Comparison of ENCODE assay signal across 8 cellular contexts in genomic region chr5:154189819-154190651, GRCh38. TPM values are rescaled to one million over a fixed set of nuclear protein-coding genes. Genes with fewer than 3 reads are reported as not detected.
DNase-seq lines count a peak whose midpoint lies in the region; ATAC-seq and TF ChIP-seq lines count a peak whose summit lies in the region.

No MANE protein-coding gene starts in this region.

- peak overlapping the region; percentile 90 to 92 for H3K18ac ChIP-seq in mesenchymal stem cell (ENCODE audit: low read depth in 1 of 2, low read length in 2 of 2)

- peak; percentile 57 for TF ChIP-seq CTCF in BJ (IDR thresholded peaks at IDR 0.05; ENCODE audit: insufficient read depth, low read depth, low read length)

- H3K4me3 ChIP-seq in BJ (ENCODE audit: low read depth, low read length) (peak overlapping the region; percentile 81), mesenchymal stem cell (ENCODE audit: insufficient read depth in 1 of 2, low read depth in 1 of 2, low read length in 2 of 2) (peak overlapping the region; percentile 82 to 94)

- H3K27me3 Mint-ChIP-seq in activated CD8-positive, alpha-beta T cell treated with anti-CD3 and anti-CD28 coated beads, Interleukin-2, amount 10 ng/mL, durations not matched to agents 7 days and 5 days (ENCODE audit: low read depth): peaks cover 24% of the 10 kb centered on the region
- no peaks in the 10 kb centered on the region for H3K27me3 Mint-ChIP-seq in effector memory CD8-positive, alpha-beta T cell

- peak overlapping the region; percentile 76 for H3K27ac Mint-ChIP-seq in activated CD8-positive, alpha-beta T cell treated with anti-CD3 and anti-CD28 coated beads, Interleukin-2, amount 10 ng/mL, durations not matched to agents 7 days and 5 days
- H3K27ac Mint-ChIP-seq in effector memory CD8-positive, alpha-beta T cell: peak overlapping the region; percentile 9 to 86

- no peaks in the 10 kb centered on the region for H3K9me3 ChIP-seq in mesenchymal stem cell (ENCODE audit: control insufficient read depth, low read length)

- ATAC-seq in GM18909 (IDR thresholded peaks at IDR 0.05; ENCODE audit: poor library complexity, unreplicated experiment) (peak; percentile 85), HG03135 (IDR thresholded peaks at IDR 0.05; ENCODE audit: unreplicated experiment) (peak; percentile 76)
- peak; percentile 82 for ATAC-seq in activated CD8-positive, alpha-beta T cell treated with anti-CD3 and anti-CD28 coated beads, Interleukin-2, amount 10 ng/mL, durations not matched to agents 7 days and 5 days
- ATAC-seq in effector memory CD8-positive, alpha-beta T cell (replicated peaks): peak; percentile 87

- H2AK5ac ChIP-seq in mesenchymal stem cell (ENCODE audit: low read length, severe bottlenecking): no peak overlapping the region

- peak overlapping the region; percentile 96 for H3K4me2 ChIP-seq in mesenchymal stem cell (ENCODE audit: low read length, poor library complexity, severe bottlenecking)

- POLR2A ChIA-PET in BJ (lab: Charles Lee): no interaction called here
- POLR2A ChIA-PET in activated CD8-positive, alpha-beta T cell treated with anti-CD3 and anti-CD28 coated beads, Interleukin-2, amount 10 ng/mL, durations not matched to agents 7 days and 5 days (lab: Charles Lee): interaction anchor here (0.6 to 2.8 kb wide), 19 partner anchors 9 to 215 kb away, joined by 3 to 21 read pairs (median 5); partner anchors contain the start of genes FAM114A2 and MFAP3

- no peak overlapping the region for H2BK5ac ChIP-seq in mesenchymal stem cell (ENCODE audit: low read depth, low read length, poor library complexity, severe bottlenecking)

- CTCF ChIA-PET in BJ (lab: Yijun Ruan, JAX): interaction anchor here (0.6 to 7.6 kb wide), 15 partner anchors 10 to 836 kb away, joined by 3 to 69 read pairs (median 3); no protein-coding TSS in a partner anchor
- CTCF ChIA-PET in activated CD8-positive, alpha-beta T cell treated with anti-CD3 and anti-CD28 coated beads, Interleukin-2, amount 10 ng/mL, durations not matched to agents 7 days and 5 days (lab: Charles Lee): interaction anchor here (0.6 to 5.7 kb wide), 23 partner anchors 7 to 233 kb away, joined by 3 to 67 read pairs (median 5); no protein-coding TSS in a partner anchor

- H3K4me1 ChIP-seq in mesenchymal stem cell (ENCODE audit: control insufficient read depth, insufficient read depth, low read depth, low read length): peaks cover 16% of the 10 kb centered on the region

- H3K27me3 ChIP-seq in BJ (ENCODE audit: control insufficient read depth, insufficient read depth, low read length) (no peaks in the 10 kb centered on the region), mesenchymal stem cell (ENCODE audit: control insufficient read depth in 1 of 2, insufficient read depth in 1 of 2, low read length in 2 of 2) (peaks cover 0 to 16% of the 10 kb centered on the region in 2 experiments)

- H3K9me3 Mint-ChIP-seq in activated CD8-positive, alpha-beta T cell treated with anti-CD3 and anti-CD28 coated beads, Interleukin-2, amount 10 ng/mL, durations not matched to agents 7 days and 5 days (ENCODE audit: insufficient read depth): no peaks in the 10 kb centered on the region
- H3K9me3 Mint-ChIP-seq in effector memory CD8-positive, alpha-beta T cell: no peaks in the 10 kb centered on the region

- peaks cover 16% of the 10 kb centered on the region for H3K79me1 ChIP-seq in mesenchymal stem cell (replicated peaks; ENCODE audit: low read length, poor library complexity, severe bottlenecking)

- no peak for DNase-seq in BJ (ENCODE audit: low read depth)
- DNase-seq in NCI-H526 treated with DMSO at 0.1 percent for 48 hours (lab: John Stamatoyannopoulos, UW): peak; percentile 53
- DNase-seq in activated CD8-positive, alpha-beta T cell treated with anti-CD3 and anti-CD28 coated beads, Interleukin-2, amount 10 ng/mL, durations not matched to agents 7 days and 5 days: peak; percentile 85
- peak; percentile 81 to 83 (median 83) for DNase-seq in effector memory CD8-positive, alpha-beta T cell
- DNase-seq in mesenchymal stem cell: peak; percentile 78
- DNase-seq in stimulated activated CD8-positive, alpha-beta memory T cell treated with anti-CD3 and anti-CD28 coated beads, Interleukin-12 subunit alpha, Interleukin-12 subunit beta, amount 100 ng/mL, for 1 hour (ENCODE audit: low read depth): peak; percentile 66

- H4K91ac ChIP-seq in mesenchymal stem cell (ENCODE audit: low read length): peak overlapping the region; percentile 87

- peaks cover 13% of the 10 kb centered on the region for H3K36me3 Mint-ChIP-seq in activated CD8-positive, alpha-beta T cell treated with anti-CD3 and anti-CD28 coated beads, Interleukin-2, amount 10 ng/mL, durations not matched to agents 7 days and 5 days (ENCODE audit: low read depth)
- H3K36me3 Mint-ChIP-seq in effector memory CD8-positive, alpha-beta T cell (ENCODE audit: insufficient read depth): peaks cover 19% of the 10 kb centered on the region

- H2BK120ac ChIP-seq in mesenchymal stem cell (ENCODE audit: low read depth, low read length): peak overlapping the region; percentile 100

- H3K36me3 ChIP-seq in BJ (ENCODE audit: control insufficient read depth, insufficient read depth, low read length) (0 out of 2 replicates have a peak, but pooled peaks cover under 1% of the 10 kb centered on the region), mesenchymal stem cell (ENCODE audit: control insufficient read depth in 1 of 2, insufficient read depth in 2 of 2, low read depth in 1 of 2, low read length in 2 of 2) (no peaks in the 10 kb centered on the region)

- H2BK12ac ChIP-seq in mesenchymal stem cell (ENCODE audit: low read length in 2 of 2): peak overlapping the region; percentile 4 to 15

- H2BK15ac ChIP-seq in mesenchymal stem cell (ENCODE audit: low read depth, poor library complexity, severe bottlenecking): peak overlapping the region; percentile 93

- H3K4ac ChIP-seq in mesenchymal stem cell (ENCODE audit: low read depth in 1 of 2, low read length in 2 of 2): peak overlapping the region; percentile 35 to 86

- peaks cover 31% of the 10 kb centered on the region for H3K4me1 Mint-ChIP-seq in activated CD8-positive, alpha-beta T cell treated with anti-CD3 and anti-CD28 coated beads, Interleukin-2, amount 10 ng/mL, durations not matched to agents 7 days and 5 days (ENCODE audit: low read depth)
- peaks cover 34% of the 10 kb centered on the region in 2 donors for H3K4me1 Mint-ChIP-seq in effector memory CD8-positive, alpha-beta T cell (ENCODE audit: low read depth in 2 of 2)

- peak overlapping the region; percentile 80 for H3K4me3 Mint-ChIP-seq in activated CD8-positive, alpha-beta T cell treated with anti-CD3 and anti-CD28 coated beads, Interleukin-2, amount 10 ng/mL, durations not matched to agents 7 days and 5 days
- peak overlapping the region; percentile 81 to 89 for H3K4me3 Mint-ChIP-seq in effector memory CD8-positive, alpha-beta T cell

- peak overlapping the region; percentile 91 for H4K8ac ChIP-seq in mesenchymal stem cell (ENCODE audit: low read length)

- H3K14ac ChIP-seq in mesenchymal stem cell (ENCODE audit: low read length in 2 of 2): peak overlapping the region in 1 of 2 experiments; percentile 80

- no peak overlapping the region for H3K27ac ChIP-seq in mesenchymal stem cell (ENCODE audit: low read length, poor library complexity, severe bottlenecking)

- WGBS in mesenchymal stem cell: under 1% methylated on average over 46 of the region's 80 CpGs

- peak overlapping the region; percentile 90 for H2AFZ ChIP-seq in mesenchymal stem cell (ENCODE audit: low read depth, low read length)

- H3K9ac ChIP-seq in mesenchymal stem cell (ENCODE audit: low read length): peak overlapping the region; percentile 76

- H3K23ac ChIP-seq in mesenchymal stem cell (ENCODE audit: low read length in 2 of 2): peak overlapping the region in 1 of 2 experiments; percentile 0

RNA-seq across cellular contexts. Expression of gene GALNT10, which starts 0.5 kb away (rescaled TPM):
- polyA plus RNA-seq in BJ (2011; rRNA removed): 161 and 203 TPM in 2 replicates
- polyA minus RNA-seq in BJ (2011; rRNA and poly(A)+ RNA removed): 195 and 233 TPM in 2 replicates
- total RNA-seq in activated CD8-positive, alpha-beta T cell treated with anti-CD3 and anti-CD28 coated beads, Interleukin-2, amount 10 ng/mL, durations not matched to agents 7 days and 5 days: 10 to 100 TPM; 21.6 to 23.7 TPM
- polyA plus RNA-seq in mesenchymal stem cell (2013, experiment 1 of 2): 86.0 TPM
- polyA plus RNA-seq in mesenchymal stem cell (2013, experiment 2 of 2): 85.7 TPM
